Comparison of ENCODE assay signal across 8 cellular contexts in genomic region chr19:14528419-14529253, GRCh38. TPM values are rescaled to one million over a fixed set of nuclear protein-coding genes. Genes with fewer than 3 reads are reported as not detected.
A peak's percentile ranks its signal among the peaks of the same experiment; 100 is the strongest.
DNase-seq lines count a peak whose midpoint lies in the region; ATAC-seq and TF ChIP-seq lines count a peak whose summit lies in the region.

No MANE protein-coding gene starts in this region.

- TF ChIP-seq CTCF in AG04450 (IDR thresholded peaks at IDR 0.05; ENCODE audit: low read depth, low read length) (no peak), LNCaP clone FGC (IDR thresholded peaks at IDR 0.05; ENCODE audit: control insufficient read depth, extremely low read depth, insufficient read depth) (no peak)

- H3K9me3 ChIP-seq in AG04450 (ENCODE audit: control insufficient read depth, insufficient read depth, low read length), result no peaks in the 10 kb centered on the region
- no peaks in the 10 kb centered on the region for H3K9me3 ChIP-seq in muscle layer of duodenum (ENCODE audit: control insufficient read depth in 1 of 2, low read length in 2 of 2)

- H3K27ac ChIP-seq in AG04450 (ENCODE audit: low read depth, low read length) (peak overlapping the region; percentile 21), caudate nucleus (ENCODE audit: low read depth, low read length) (peak overlapping the region; percentile 97), muscle layer of duodenum (ENCODE audit: low read length) (no peak overlapping the region)

- H3K36me3 ChIP-seq in muscle layer of duodenum (ENCODE audit: control insufficient read depth in 1 of 2, insufficient read depth in 2 of 2, low read length in 2 of 2), result no peaks in the 10 kb centered on the region

- no peak for ATAC-seq in GM19455 (IDR thresholded peaks at IDR 0.05; ENCODE audit: unreplicated experiment)

- POLR2A ChIA-PET in AG04450 (lab: Yijun Ruan, JAX), result interaction anchor here (1.3 kb wide), 1 partner anchor 10 kb away, joined by 6 read pairs; the partner anchor contains the start of gene DNAJB1

- CTCF ChIA-PET in AG04450 (lab: Charles Lee), result interaction anchor here (0.6 kb wide), 1 partner anchor 56 kb away, joined by 3 read pairs; no protein-coding TSS in a partner anchor

- peaks cover 3 to 21% of the 10 kb centered on the region in 2 donors for H3K4me1 ChIP-seq in muscle layer of duodenum (ENCODE audit: control insufficient read depth in 1 of 2, insufficient read depth in 2 of 2, low read length in 2 of 2)

- H3K27me3 ChIP-seq in AG04450 (ENCODE audit: control insufficient read depth, insufficient read depth, low read length) (no peaks in the 10 kb centered on the region), muscle layer of duodenum (ENCODE audit: low read depth, low read length) (no peaks in the 10 kb centered on the region)

- peak overlapping the region; percentile 71 for H3K4me3 ChIP-seq in AG04450 (ENCODE audit: low read depth, low read length)
- H3K4me3 ChIP-seq in LNCaP clone FGC (ENCODE audit: low read depth, low read length), result peak overlapping the region; percentile 96
- peak overlapping the region; percentile 53 to 99 for H3K4me3 ChIP-seq in muscle layer of duodenum (ENCODE audit: low read depth in 1 of 2, low read length in 2 of 2)

- DNase-seq in AG04450 (ENCODE audit: low read depth, low spot score), result no peak
- DNase-seq in LNCaP clone FGC (ENCODE audit: low read depth), result no peak
- DNase-seq in caudate nucleus (lab: John Stamatoyannopoulos, UW), result peak in 1 of 61 donors; percentile 47
- no peak for DNase-seq in mesenteric fat pad (ENCODE audit: low spot score)
- no peak for DNase-seq in SW480 (ENCODE audit: low spot score)
- no peak for DNase-seq in NCI-H2029 treated with DMSO at 0.1 percent for 48 hours (lab: John Stamatoyannopoulos, UW)

RNA-seq across cellular contexts. Expression of gene TECR, which starts 0.8 kb away (rescaled TPM):
- polyA plus RNA-seq in AG04450 (2011; rRNA removed), result 59.6 and 70.2 TPM in 2 replicates
- polyA minus RNA-seq in AG04450 (2011; rRNA and poly(A)+ RNA removed), result 113 and 191 TPM in 2 replicates
- 119 TPM for total RNA-seq in mesenteric fat pad

RNA-seq across cellular contexts. Expression of gene DNAJB1, which starts 10.4 kb away (rescaled TPM):
- polyA plus RNA-seq in AG04450 (2011; rRNA removed), result 80.6 and 88.3 TPM in 2 replicates
- 48.1 and 49.1 TPM in 2 replicates for polyA minus RNA-seq in AG04450 (2011; rRNA and poly(A)+ RNA removed)
- 111 TPM for total RNA-seq in mesenteric fat pad

RNA-seq across cellular contexts. Expression of gene GIPC1, which starts 32.7 kb away (rescaled TPM):
- polyA plus RNA-seq in AG04450 (2011; rRNA removed), result 47.4 and 59.8 TPM in 2 replicates
- polyA minus RNA-seq in AG04450 (2011; rRNA and poly(A)+ RNA removed), result 27.1 and 30.4 TPM in 2 replicates
- 75.7 TPM for total RNA-seq in mesenteric fat pad

RNA-seq across cellular contexts. Expression of gene NDUFB7, which starts 43.2 kb away (rescaled TPM):
- polyA plus RNA-seq in AG04450 (2011; rRNA removed), result 97.3 and 164 TPM in 2 replicates
- 14.0 and 16.8 TPM in 2 replicates for polyA minus RNA-seq in AG04450 (2011; rRNA and poly(A)+ RNA removed)
- total RNA-seq in mesenteric fat pad, result 181 TPM

RNA-seq across cellular contexts. Expression of gene PTGER1, which starts 53.5 kb away (rescaled TPM):
- polyA plus RNA-seq in AG04450 (2011; rRNA removed), result 0.72 and 1.0 TPM in 2 replicates
- polyA minus RNA-seq in AG04450 (2011; rRNA and poly(A)+ RNA removed), result 0.52 and 0.69 TPM in 2 replicates
- total RNA-seq in mesenteric fat pad, result 0.55 TPM
